ENCODE assay signal across 8 cellular contexts in the genomic region with DNA sequence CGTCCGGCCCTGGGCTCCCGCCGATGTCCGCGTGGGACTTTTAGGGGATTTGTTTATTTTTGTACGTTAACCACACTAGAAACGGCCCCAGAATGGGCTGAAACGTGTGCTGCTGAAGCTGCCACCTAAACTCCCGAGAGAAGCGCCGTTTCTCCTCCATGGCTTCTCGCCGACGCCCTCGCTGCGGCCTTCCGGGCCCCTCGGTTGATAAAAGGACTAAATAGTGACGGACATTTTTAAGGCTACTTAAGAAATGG. TPM values are rescaled to one million over a fixed set of nuclear protein-coding genes. Genes with fewer than 3 reads are reported as not detected.
DNase-seq lines count a peak whose midpoint lies in the region; ATAC-seq and TF ChIP-seq lines count a peak whose summit lies in the region.

No MANE protein-coding gene starts in this region.

- TF ChIP-seq CTCF in heart right ventricle (IDR thresholded peaks at IDR 0.05): no peak

- H3K36me3 ChIP-seq in heart right ventricle (no peaks in the 10 kb centered on the region), iPS-15b (ENCODE audit: control insufficient read depth, insufficient read depth, low read length) (no peaks in the 10 kb centered on the region)

- H3K27me3 Mint-ChIP-seq in activated CD4-positive, alpha-beta memory T cell treated with anti-CD3 and anti-CD28 coated beads, Interleukin-2, amount 10 ng/mL, durations not matched to agents 7 days and 5 days: no peaks in the 10 kb centered on the region
- no peaks in the 10 kb centered on the region for H3K27me3 Mint-ChIP-seq in stimulated activated naive CD8-positive, alpha-beta T cell treated with anti-CD3 and anti-CD28 coated beads, Interleukin-15, amount 100 ng/mL, for 72 hours

- WGBS in heart right ventricle, 2 donors: 11 to 12% methylated on average over 20 of the region's 20 CpGs

- peak overlapping the region; percentile 37 for H3K9ac ChIP-seq in iPS-15b (ENCODE audit: low read depth, low read length)

- H3K4me1 ChIP-seq in heart right ventricle (peaks cover 12 to 88% (median 46%) of the 10 kb centered on the region in 9 donors), iPS-15b (ENCODE audit: control insufficient read depth, insufficient read depth, low read length) (peaks cover 9% of the 10 kb centered on the region)

- POLR2A ChIA-PET in activated CD4-positive, alpha-beta memory T cell treated with anti-CD3 and anti-CD28 coated beads, Interleukin-2, amount 10 ng/mL, durations not matched to agents 7 days and 5 days (lab: Charles Lee): interaction anchor here (0.6 to 5.2 kb wide), 25 partner anchors 10 to 1449 kb away, joined by 3 to 76 read pairs (median 6); a partner anchor contains a TSS

- H3K27ac ChIP-seq in heart right ventricle: peak overlapping the region; percentile 83 to 99 (median 95)

- ATAC-seq in heart right ventricle: no peak
- ATAC-seq in Right ventricle myocardium superior (ENCODE audit: poor library complexity): no peak
- ATAC-seq in stimulated activated naive CD8-positive, alpha-beta T cell treated with anti-CD3 and anti-CD28 coated beads, Interleukin-15, amount 100 ng/mL, for 72 hours: no peak
- no peak for ATAC-seq in HG02678 (IDR thresholded peaks at IDR 0.05; ENCODE audit: unreplicated experiment)

- no peaks in the 10 kb centered on the region for H3K9me3 Mint-ChIP-seq in activated CD4-positive, alpha-beta memory T cell treated with anti-CD3 and anti-CD28 coated beads, Interleukin-2, amount 10 ng/mL, durations not matched to agents 7 days and 5 days
- no peaks in the 10 kb centered on the region for H3K9me3 Mint-ChIP-seq in stimulated activated naive CD8-positive, alpha-beta T cell treated with anti-CD3 and anti-CD28 coated beads, Interleukin-15, amount 100 ng/mL, for 72 hours

- H3K36me3 Mint-ChIP-seq in activated CD4-positive, alpha-beta memory T cell treated with anti-CD3 and anti-CD28 coated beads, Interleukin-2, amount 10 ng/mL, durations not matched to agents 7 days and 5 days (ENCODE audit: low read depth): peaks cover 14% of the 10 kb centered on the region

- H3K27me3 ChIP-seq in heart right ventricle (no peaks in the 10 kb centered on the region), iPS-15b (ENCODE audit: control insufficient read depth, insufficient read depth, low read length) (peaks cover 17% of the 10 kb centered on the region)

- H3K9me3 ChIP-seq in heart right ventricle (no peaks in the 10 kb centered on the region), iPS-15b (ENCODE audit: control insufficient read depth, insufficient read depth, low read length) (no peaks in the 10 kb centered on the region)

- peak overlapping the region; percentile 42 to 95 (median 85) for H3K4me3 ChIP-seq in heart right ventricle
- peak overlapping the region; percentile 70 for H3K4me3 ChIP-seq in iPS-15b (ENCODE audit: low read depth, low read length)

- CTCF ChIA-PET in activated CD4-positive, alpha-beta memory T cell treated with anti-CD3 and anti-CD28 coated beads, Interleukin-2, amount 10 ng/mL, durations not matched to agents 7 days and 5 days (lab: Charles Lee): interaction anchor here (1.0 to 7.3 kb wide), 10 partner anchors 9 to 202 kb away, joined by 3 to 84 read pairs (median 4); a partner anchor contains a TSS

- peaks cover 53% of the 10 kb centered on the region for H3K4me1 Mint-ChIP-seq in activated CD4-positive, alpha-beta memory T cell treated with anti-CD3 and anti-CD28 coated beads, Interleukin-2, amount 10 ng/mL, durations not matched to agents 7 days and 5 days
- H3K4me1 Mint-ChIP-seq in stimulated activated naive CD8-positive, alpha-beta T cell treated with anti-CD3 and anti-CD28 coated beads, Interleukin-15, amount 100 ng/mL, for 72 hours: peaks cover 52% of the 10 kb centered on the region

- peak overlapping the region; percentile 92 for H3K27ac Mint-ChIP-seq in activated CD4-positive, alpha-beta memory T cell treated with anti-CD3 and anti-CD28 coated beads, Interleukin-2, amount 10 ng/mL, durations not matched to agents 7 days and 5 days
- peak overlapping the region; percentile 44 to 96 for H3K27ac Mint-ChIP-seq in stimulated activated naive CD8-positive, alpha-beta T cell treated with anti-CD3 and anti-CD28 coated beads, Interleukin-15, amount 100 ng/mL, for 72 hours

- DNase-seq in heart right ventricle (no peak), Right ventricle myocardium superior (no peak), RKO (ENCODE audit: low spot score) (no peak), HuH-7.5 (ENCODE audit: low spot score) (no peak)
- no peak for DNase-seq in activated CD4-positive, alpha-beta memory T cell treated with anti-CD3 and anti-CD28 coated beads, Interleukin-2, amount 10 ng/mL, durations not matched to agents 7 days and 5 days
- DNase-seq in stimulated activated naive CD8-positive, alpha-beta T cell treated with anti-CD3 and anti-CD28 coated beads, Interleukin-15, amount 100 ng/mL, for 72 hours: no peak

- intact Hi-C loops in heart right ventricle (cut with DNase I): loop anchor here in 7 of 10 donors (2.0 to 10.0 kb wide), 6 partner anchors 55 to 261 kb away; a partner anchor contains a TSS
- intact Hi-C loops in Right ventricle myocardium superior (cut with DNase I): no loop called here

- H3K4me3 Mint-ChIP-seq in activated CD4-positive, alpha-beta memory T cell treated with anti-CD3 and anti-CD28 coated beads, Interleukin-2, amount 10 ng/mL, durations not matched to agents 7 days and 5 days: peak overlapping the region; percentile 93
- H3K4me3 Mint-ChIP-seq in stimulated activated naive CD8-positive, alpha-beta T cell treated with anti-CD3 and anti-CD28 coated beads, Interleukin-15, amount 100 ng/mL, for 72 hours: peak overlapping the region; percentile 91 to 96

RNA-seq across cellular contexts. Expression of a gene that starts 0.7 kb away (rescaled TPM):
- 100 to 1,000 TPM; 109 to 188 (median 148) TPM for total RNA-seq in heart right ventricle
- polyA plus RNA-seq in heart right ventricle: 100 to 1,000 TPM; 122 to 172 TPM
- total RNA-seq in Right ventricle myocardium superior: 133 TPM
- total RNA-seq in activated CD4-positive, alpha-beta memory T cell treated with anti-CD3 and anti-CD28 coated beads, Interleukin-2, amount 10 ng/mL, durations not matched to agents 7 days and 5 days: 10 to 100 TPM; 80.3 to 82.6 TPM

RNA-seq across cellular contexts. Expression of a gene that starts 46.5 kb away (rescaled TPM):
- total RNA-seq in heart right ventricle (100 to 1,000 TPM in 1 of 10 donors, 10 to 100 TPM in 5, 1 to 10 TPM in 4; 5.1 to 151 (median 10.3) TPM), Right ventricle myocardium superior (23.8 TPM)
- polyA plus RNA-seq in heart right ventricle: 10 to 100 TPM; 12.4 to 12.7 TPM
- 100 to 1,000 TPM; 631 to 642 TPM for total RNA-seq in activated CD4-positive, alpha-beta memory T cell treated with anti-CD3 and anti-CD28 coated beads, Interleukin-2, amount 10 ng/mL, durations not matched to agents 7 days and 5 days

RNA-seq across cellular contexts. Expression of a gene that starts 56.3 kb away (rescaled TPM):
- total RNA-seq in heart right ventricle: 10 to 100 TPM; 56.9 to 80.9 (median 72.6) TPM
- 10 to 100 TPM; 14.9 to 70.0 TPM for polyA plus RNA-seq in heart right ventricle
- 66.5 TPM for total RNA-seq in Right ventricle myocardium superior
- 10 to 100 TPM; 86.5 to 89.0 TPM for total RNA-seq in activated CD4-positive, alpha-beta memory T cell treated with anti-CD3 and anti-CD28 coated beads, Interleukin-2, amount 10 ng/mL, durations not matched to agents 7 days and 5 days

Comparison
In these comparisons a context has a peak if more than half of its experiments do, and no peak if none do; other contexts are left out.
1. RNA of a gene that starts 46.5 kb away (total RNA-seq): 631 to 642 TPM in activated CD4-positive, alpha-beta memory T cell treated with anti-CD3 and anti-CD28 coated beads, Interleukin-2, amount 10 ng/mL, durations not matched to agents 7 days and 5 days; 23.8 TPM in Right ventricle myocardium superior (single experiment) and 5.1 to 151 TPM in heart right ventricle; every median in the first group is over 4 times any median in the second.